20 cellular contexts compared by ENCODE assay signal in genomic region chr12:87779858-87780498, GRCh38.
DNase-seq lines count a peak whose midpoint lies in the region; ATAC-seq and TF ChIP-seq lines count a peak whose summit lies in the region.
"Had no signal": no experiment of that assay in that cellular context is flagged by ENCODE, and none has a peak within 500 bp of the region (broad histone marks: within the 10 kb centered on the region; RNA-seq: fewer than 3 reads in every experiment).

No MANE protein-coding gene starts in this region.

- peaks cover 4% of the 10 kb centered on the region for H3K9me3 Mint-ChIP-seq in neural progenitor cell

- no peaks in the 10 kb centered on the region for H3K79me2 ChIP-seq in neural progenitor cell (ENCODE audit: low read depth)

- no peaks in the 10 kb centered on the region for H3K36me3 ChIP-seq in neural progenitor cell
- no peaks in the 10 kb centered on the region for H3K36me3 ChIP-seq in WERI-Rb-1
- H3K36me3 ChIP-seq: ovary, sigmoid colon, uterus had no signal

- no peak overlapping the region for H3K27ac ChIP-seq in neural progenitor cell
- H3K27ac ChIP-seq in WERI-Rb-1 = no peak overlapping the region
- H3K27ac ChIP-seq: epithelial cell of prostate, HL-60, ovary, sigmoid colon, uterus had no signal

- H3K4me3 ChIP-seq in neural progenitor cell (no peak overlapping the region), WERI-Rb-1 (ENCODE audit: low read depth, low read length) (no peak overlapping the region)
- H3K4me3 ChIP-seq: ovary, sigmoid colon, uterus had no signal

- no peak overlapping the region for H3K4me3 Mint-ChIP-seq in neural progenitor cell
- H3K4me3 Mint-ChIP-seq: activated naive CD4-positive, alpha-beta T cell treated with anti-CD3 and anti-CD28 coated beads, Interleukin-2, amount 10 ng/mL, durations not matched to agents 7 days and 5 days had no signal

- no peaks in the 10 kb centered on the region for H4K20me1 ChIP-seq in neural progenitor cell (ENCODE audit: low read depth)

- no peak overlapping the region for H3K4me2 ChIP-seq in neural progenitor cell

- peaks cover 2% of the 10 kb centered on the region for H3K27me3 Mint-ChIP-seq in neural progenitor cell (ENCODE audit: insufficient read depth, low read depth)
- H3K27me3 Mint-ChIP-seq: activated naive CD4-positive, alpha-beta T cell treated with anti-CD3 and anti-CD28 coated beads, Interleukin-2, amount 10 ng/mL, durations not matched to agents 7 days and 5 days had no signal

- H2AFZ ChIP-seq in neural progenitor cell (replicated peaks) = peak overlapping the region; percentile 42

- no peak overlapping the region for H3K27ac Mint-ChIP-seq in neural progenitor cell
- H3K27ac Mint-ChIP-seq: activated naive CD4-positive, alpha-beta T cell treated with anti-CD3 and anti-CD28 coated beads, Interleukin-2, amount 10 ng/mL, durations not matched to agents 7 days and 5 days had no signal

- H3K27me3 ChIP-seq in neural progenitor cell = no peaks in the 10 kb centered on the region
- H3K27me3 ChIP-seq in WERI-Rb-1 (ENCODE audit: insufficient read depth, low read depth, severe bottlenecking) = no peaks in the 10 kb centered on the region
- H3K27me3 ChIP-seq: ovary, sigmoid colon, uterus had no signal

- H3K9ac ChIP-seq in neural progenitor cell = no peak overlapping the region

- H3K36me3 Mint-ChIP-seq in neural progenitor cell = no peaks in the 10 kb centered on the region
- H3K36me3 Mint-ChIP-seq: activated naive CD4-positive, alpha-beta T cell treated with anti-CD3 and anti-CD28 coated beads, Interleukin-2, amount 10 ng/mL, durations not matched to agents 7 days and 5 days had no signal

- no peaks in the 10 kb centered on the region for H3F3A ChIP-seq in neural progenitor cell (ENCODE audit: low read depth)

- H3K4me1 ChIP-seq in neural progenitor cell = no peaks in the 10 kb centered on the region
- H3K4me1 ChIP-seq: sigmoid colon, uterus had no signal

- H3K9me3 ChIP-seq in neural progenitor cell (ENCODE audit: low read depth) = no peaks in the 10 kb centered on the region
- H3K9me3 ChIP-seq in WERI-Rb-1 (ENCODE audit: severe bottlenecking) = no peaks in the 10 kb centered on the region
- H3K9me3 ChIP-seq: ovary, sigmoid colon, uterus had no signal

- ATAC-seq in HG02840 (IDR thresholded peaks at IDR 0.05; ENCODE audit: low FRiP score, unreplicated experiment) = no peak

- H3K4me1 Mint-ChIP-seq in neural progenitor cell = peaks cover 15% of the 10 kb centered on the region
- H3K4me1 Mint-ChIP-seq: activated naive CD4-positive, alpha-beta T cell treated with anti-CD3 and anti-CD28 coated beads, Interleukin-2, amount 10 ng/mL, durations not matched to agents 7 days and 5 days had no signal

- peak; percentile 70 for DNase-seq in DMS53 (lab: John Stamatoyannopoulos, UW)
- DNase-seq in NCI-H1105 (lab: John Stamatoyannopoulos, UW) = peak; percentile 35
- peak; percentile 36 for DNase-seq in brain pericyte (ENCODE audit: low read depth, low spot score)
- DNase-seq in neural progenitor cell (ENCODE audit: low spot score) = no peak
- no peak for DNase-seq in WERI-Rb-1
- no peak for DNase-seq in activated CD4-positive, alpha-beta T cell treated with anti-CD3 and anti-CD28 coated beads for 1 hour
- DNase-seq in stimulated activated CD4-positive, alpha-beta T cell treated with anti-CD3 and anti-CD28 coated beads, Interleukin-2, amount 100 ng/mL, for 24 hours = no peak
- DNase-seq: activated CD4-positive, alpha-beta T cell treated with anti-CD3 and anti-CD28 coated beads, Interleukin-2, amount 50 U/mL, for 48 hours; activated naive CD4-positive, alpha-beta T cell treated with anti-CD3 and anti-CD28 coated beads, Interleukin-2, amount 10 ng/mL, durations not matched to agents 7 days and 5 days; activated T-cell treated with anti-CD3 and anti-CD28 coated beads for 4 hours; HCEC 1CT; KBM-7; NCI-H1048; NCI-H82; ovary; sigmoid colon; uterus had no signal

- TF ChIP-seq CTCF in neural progenitor cell (IDR thresholded peaks at IDR 0.05) = no peak
- TF ChIP-seq CTCF in WERI-Rb-1 (IDR thresholded peaks at IDR 0.05; ENCODE audit: low read depth, low read length) = no peak

Comparison
In these comparisons a context has a peak if more than half of its experiments do, and no peak if none do; other contexts are left out.
1. DNase-seq: peak in DMS53 (single experiment), NCI-H1105 (single experiment) and brain pericyte (single experiment); none in neural progenitor cell (single experiment), WERI-Rb-1 (single experiment), activated CD4-positive, alpha-beta T cell treated with anti-CD3 and anti-CD28 coated beads for 1 hour (single experiment) and stimulated activated CD4-positive, alpha-beta T cell treated with anti-CD3 and anti-CD28 coated beads, Interleukin-2, amount 100 ng/mL, for 24 hours (0 of 2).